ENCODE assay signal across 34 cellular contexts in genomic region chr14:36078080-36078479, GRCh38.
"Had no signal": no experiment of that assay in that cellular context is flagged by ENCODE, and none has a peak within 500 bp of the region (broad histone marks: within the 10 kb centered on the region; RNA-seq: fewer than 3 reads in every experiment).

No MANE protein-coding gene starts in this region.

- H3K27me3 ChIP-seq: MG63 had no signal

- H3K9me3 ChIP-seq: MG63 had no signal

- DNase-seq: Karpas-422, Kasumi-1, MG63, MM.1S, MV-4-11, NCI-H1048, NCI-H1092, NCI-H1092 treated with DMSO at 0.1 percent for 48 hours, NCI-H1105, NCI-H1105 treated with DMSO at 0.1 percent for 48 hours, NCI-H1417, NCI-H1417 treated with DMSO at 0.1 percent for 48 hours, NCI-H1436, NCI-H1436 treated with DMSO at 0.1 percent for 48 hours, NCI-H146, NCI-H1694, NCI-H1694 treated with DMSO at 0.1 percent for 48 hours, NCI-H187, NCI-H187 treated with DMSO at 0.1 percent for 48 hours, NCI-H1930, NCI-H2029, NCI-H2029 treated with DMSO at 0.1 percent for 48 hours, NCI-H2081, NCI-H2081 treated with DMSO at 0.1 percent for 48 hours, NCI-H2107, NCI-H2171, NCI-H2171 treated with DMSO at 0.1 percent for 48 hours, NCI-H2227 treated with DMSO at 0.1 percent for 48 hours, NCI-H226, NCI-H345, NCI-H446, NCI-H446 treated with DMSO at 0.1 percent for 48 hours, NCI-H510A, NCI-H510A treated with DMSO at 0.1 percent for 48 hours had no signal

- H3K36me3 ChIP-seq: MG63 had no signal

- H3K4me3 ChIP-seq: MG63 had no signal
